Comparison of ENCODE assay signal across 29 cellular contexts in the genomic region with DNA sequence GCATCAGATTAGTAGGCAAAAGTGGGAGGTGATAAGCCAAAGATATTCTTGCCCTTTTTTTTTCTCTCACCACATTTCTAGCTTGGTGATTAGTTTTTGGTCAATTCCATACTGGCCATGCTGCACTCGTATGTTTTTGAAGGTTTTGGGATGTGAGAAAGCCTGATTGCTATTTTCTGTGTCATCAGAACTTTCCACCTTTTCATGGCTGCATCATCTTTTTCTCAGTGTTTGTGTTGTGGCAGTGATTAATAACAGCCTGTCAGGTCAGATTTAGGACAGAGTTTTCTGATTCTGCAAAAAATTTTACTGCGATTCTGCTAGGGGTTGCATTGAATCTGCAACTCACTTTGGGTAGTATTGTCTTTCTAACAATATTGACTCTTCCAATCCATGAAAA. TPM values are rescaled to one million over a fixed set of nuclear protein-coding genes. Genes with fewer than 3 reads are reported as not detected.
"Had no signal": no experiment of that assay in that cellular context is flagged by ENCODE, and none has a peak within 500 bp of the region (broad histone marks: within the 10 kb centered on the region; RNA-seq: fewer than 3 reads in every experiment).

No MANE protein-coding gene starts in this region.

- H3K4me3 Mint-ChIP-seq: activated T-cell treated with anti-CD3 and anti-CD28 coated beads, Interleukin-2, amount 50 U/mL, for 24 hours; activated T-helper 17 cell treated with anti-CD3 and anti-CD28 coated beads, Interleukin-2, amount 50 U/mL, for 72 hours; central memory CD8-positive, alpha-beta T cell; effector memory CD8-positive, alpha-beta T cell; nephron progenitor cell; stimulated activated naive B cell treated with anti-CD40 and anti-IgM and Interleukin-4, amounts not matched to agents 10 μg/mL and 1 μg/mL and 100 μg/mL, for 72 hours; WTC11 had no signal

- H3K36me3 Mint-ChIP-seq: activated naive CD4-positive, alpha-beta T cell treated with anti-CD3 and anti-CD28 coated beads, Interleukin-2, amount 50 U/mL, for 72 hours; stimulated activated naive B cell treated with anti-CD40 and anti-IgM and Interleukin-4, amounts not matched to agents 10 μg/mL and 1 μg/mL and 100 μg/mL, for 72 hours; WTC11 had no signal

- H3K9me3 Mint-ChIP-seq: activated naive CD4-positive, alpha-beta T cell treated with anti-CD3 and anti-CD28 coated beads, Interleukin-2, amount 50 U/mL, for 72 hours; activated T-cell treated with anti-CD3 and anti-CD28 coated beads, Interleukin-2, amount 50 U/mL, for 24 hours; activated T-helper 17 cell treated with anti-CD3 and anti-CD28 coated beads, Interleukin-2, amount 50 U/mL, for 72 hours; central memory CD8-positive, alpha-beta T cell; effector memory CD8-positive, alpha-beta T cell; stimulated activated naive B cell treated with anti-CD40 and anti-IgM and Interleukin-4, amounts not matched to agents 10 μg/mL and 1 μg/mL and 100 μg/mL, for 72 hours had no signal

- H3K27ac ChIP-seq: colonic mucosa, esophagus muscularis mucosa, heart left ventricle, lower lobe of right lung, sigmoid colon, transverse colon had no signal

- H3K36me3 ChIP-seq: colonic mucosa, esophagus muscularis mucosa, heart left ventricle, lower lobe of right lung, sigmoid colon, transverse colon had no signal

- H3K4me1 ChIP-seq: colonic mucosa, lower lobe of right lung, transverse colon had no signal

- ATAC-seq: activated naive CD4-positive, alpha-beta T cell treated with anti-CD3 and anti-CD28 coated beads, Interleukin-2, amount 50 U/mL, for 72 hours; activated T-helper 17 cell treated with anti-CD3 and anti-CD28 coated beads, Interleukin-2, amount 50 U/mL, for 72 hours; effector memory CD8-positive, alpha-beta T cell; heart left ventricle; left lobe of liver; lower lobe of right lung; mucosa of descending colon; stimulated activated naive B cell treated with anti-CD40 and anti-IgM and Interleukin-4, amounts not matched to agents 10 μg/mL and 1 μg/mL and 100 μg/mL, for 72 hours; WTC11 had no signal

- DNase-seq: activated CD8-positive, alpha-beta memory T cell treated with anti-CD3 and anti-CD28 coated beads for 24 hours; activated CD8-positive, alpha-beta memory T cell treated with anti-CD3 and anti-CD28 coated beads, Interleukin-2, amount 50 U/mL, for 4 hours; activated T-cell treated with anti-CD3 and anti-CD28 coated beads, Interleukin-2, amount 50 U/mL, for 24 hours; aorta; colonic mucosa; dorsolateral prefrontal cortex; effector memory CD8-positive, alpha-beta T cell; heart left ventricle; lower lobe of right lung; mesendoderm; mucosa of descending colon; nephron progenitor cell; occipital lobe; sigmoid colon; stimulated activated CD4-positive, alpha-beta T cell treated with anti-CD3 and anti-CD28 coated beads, Interleukin-2, amount 100 ng/mL, for 48 hours; stimulated activated CD8-positive, alpha-beta memory T cell treated with anti-CD3 and anti-CD28 coated beads, Interleukin-4, amount 100 ng/mL, for 48 hours; stimulated activated naive B cell treated with anti-CD40 and anti-IgM and Interleukin-4, amounts not matched to agents 10 μg/mL and 1 μg/mL and 100 μg/mL, for 72 hours; T-helper 9 cell; transverse colon had no signal

- FAIRE-seq: endothelial cell of umbilical vein, keratinocyte, urothelium cell line had no signal

- H3K27ac Mint-ChIP-seq: activated T-cell treated with anti-CD3 and anti-CD28 coated beads, Interleukin-2, amount 50 U/mL, for 24 hours; activated T-helper 17 cell treated with anti-CD3 and anti-CD28 coated beads, Interleukin-2, amount 50 U/mL, for 72 hours; effector memory CD8-positive, alpha-beta T cell; nephron progenitor cell; stimulated activated naive B cell treated with anti-CD40 and anti-IgM and Interleukin-4, amounts not matched to agents 10 μg/mL and 1 μg/mL and 100 μg/mL, for 72 hours; WTC11 had no signal

- H3K27me3 ChIP-seq: colonic mucosa, dorsolateral prefrontal cortex, esophagus muscularis mucosa, heart left ventricle, sigmoid colon, transverse colon had no signal

- H3K4me3 ChIP-seq: colonic mucosa, dorsolateral prefrontal cortex, esophagus muscularis mucosa, heart left ventricle, lower lobe of right lung, mucosa of descending colon, sigmoid colon, transverse colon had no signal

- H3K4me1 Mint-ChIP-seq: activated T-helper 17 cell treated with anti-CD3 and anti-CD28 coated beads, Interleukin-2, amount 50 U/mL, for 72 hours; central memory CD8-positive, alpha-beta T cell; nephron progenitor cell; stimulated activated naive B cell treated with anti-CD40 and anti-IgM and Interleukin-4, amounts not matched to agents 10 μg/mL and 1 μg/mL and 100 μg/mL, for 72 hours; WTC11 had no signal

- H3K9me3 ChIP-seq: colonic mucosa, esophagus muscularis mucosa, heart left ventricle, lower lobe of right lung, mucosa of descending colon, sigmoid colon, transverse colon had no signal

RNA-seq across cellular contexts. Expression of gene PSG1, which starts 32.9 kb away (rescaled TPM):
- total RNA-seq: aorta, colonic mucosa, dorsolateral prefrontal cortex, endothelial cell of umbilical vein, heart left ventricle, left lobe of liver, lower lobe of right lung, mucosa of descending colon, occipital lobe, sigmoid colon, temporal lobe, transverse colon, WTC11 had no signal
